In genomic region chr20:48124181-48124782, GRCh38 we compare ENCODE assay signal across 22 cellular contexts.
"Had no signal": no experiment of that assay in that cellular context is flagged by ENCODE, and none has a peak within 500 bp of the region (broad histone marks: within the 10 kb centered on the region; RNA-seq: fewer than 3 reads in every experiment).

No MANE protein-coding gene starts in this region.

- H3K27me3 ChIP-seq: SJSA1 had no signal

- DNase-seq: KBM-7, MV-4-11, NCI-H1092, NCI-H1105 treated with DMSO at 0.1 percent for 48 hours, NCI-H1417 treated with DMSO at 0.1 percent for 48 hours, NCI-H146, NCI-H1694 treated with DMSO at 0.1 percent for 48 hours, NCI-H1930, NCI-H2081, NCI-H2107, NCI-H2227 treated with DMSO at 0.1 percent for 48 hours, NCI-H446, NCI-H510A, NCI-H524 treated with DMSO at 0.1 percent for 48 hours, NCI-H69, NCI-H774, Right ventricle myocardium superior, RPMI8226, SIG-M5 had no signal

- H3K4me3 ChIP-seq: SJSA1, SK-N-MC had no signal

- H3K27ac ChIP-seq: SJSA1, SK-N-MC had no signal

- H3K36me3 ChIP-seq: SJSA1 had no signal

- H3K4me1 ChIP-seq: SJSA1 had no signal

- H3K9me3 ChIP-seq: SJSA1 had no signal

- FAIRE-seq: RCC 7860 had no signal
